12 cellular contexts compared by ENCODE assay signal in the genomic region with DNA sequence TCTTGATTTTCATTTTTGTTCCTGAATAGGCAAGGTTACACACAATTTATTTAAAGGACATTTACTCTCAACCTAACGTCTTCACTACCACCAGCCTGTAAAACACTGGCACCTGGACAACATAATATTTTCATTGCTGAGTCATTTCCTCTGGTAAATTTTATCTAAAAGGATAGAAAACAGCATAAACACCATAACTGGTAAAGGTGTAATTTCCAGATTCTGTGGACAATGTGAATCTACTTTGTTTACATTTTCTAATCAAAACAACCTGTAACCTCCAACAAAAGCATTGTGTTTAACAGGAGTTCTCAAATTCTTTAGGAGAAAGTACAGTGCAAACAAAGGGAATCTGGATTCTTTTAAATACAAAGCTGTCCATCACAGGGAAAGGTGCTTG.
DNase-seq lines count a peak whose midpoint lies in the region; ATAC-seq and TF ChIP-seq lines count a peak whose summit lies in the region.
"Had no signal": no experiment of that assay in that cellular context is flagged by ENCODE, and none has a peak within 500 bp of the region (broad histone marks: within the 10 kb centered on the region; RNA-seq: fewer than 3 reads in every experiment).

No MANE protein-coding gene starts in this region.

- H3K36me3 ChIP-seq in Loucy (ENCODE audit: insufficient read depth, low read length): no peaks in the 10 kb centered on the region
- H3K36me3 ChIP-seq: adrenal gland, neutrophil had no signal

- DNase-seq in AG10803 (ENCODE audit: low read depth): peak; percentile 62
- DNase-seq in cardiac fibroblast (ENCODE audit: low read depth in 2 of 2): peak; percentile 70 to 82
- peak; percentile 91 to 95 for DNase-seq in lung microvascular endothelial cell (ENCODE audit: low read depth in 2 of 2)
- DNase-seq in ureter (ENCODE audit: low spot score): no peak
- no peak for DNase-seq in MV-4-11 (lab: John Stamatoyannopoulos, UW)
- DNase-seq: adrenal gland, NCI-H1436, SHP77 treated with DMSO at 0.1 percent for 48 hours had no signal

- no peaks in the 10 kb centered on the region for H3K27me3 ChIP-seq in Loucy (ENCODE audit: insufficient read depth, low read length, poor library complexity, severe bottlenecking)
- H3K27me3 ChIP-seq: adrenal gland, neutrophil had no signal

- TF ChIP-seq CTCF in AG10803 (conservative IDR thresholded peaks at IDR 0.05; ENCODE audit: low read length) (no peak), Loucy (conservative IDR thresholded peaks at IDR 0.05; ENCODE audit: low read length) (no peak), cardiac fibroblast (IDR thresholded peaks at IDR 0.05; ENCODE audit: low read depth, low read length) (no peak)

- no peaks in the 10 kb centered on the region for H4K20me1 ChIP-seq in Loucy (ENCODE audit: insufficient read depth, low read length, poor library complexity, severe bottlenecking)

- no peaks in the 10 kb centered on the region for H3K9me2 ChIP-seq in Loucy (replicated peaks; ENCODE audit: low read depth, low read length)

- peak overlapping the region; percentile 72 for H3K4me2 ChIP-seq in Loucy (ENCODE audit: low read depth, low read length, poor library complexity, severe bottlenecking)

- peak overlapping the region; percentile 29; the same call in 1 of the 2 replicates for H2AFZ ChIP-seq in Loucy (ENCODE audit: low read length)

- ATAC-seq in GM21423 (IDR thresholded peaks at IDR 0.05; ENCODE audit: unreplicated experiment) (no peak), HG03520 (IDR thresholded peaks at IDR 0.05; ENCODE audit: unreplicated experiment) (no peak)

- H3K9ac ChIP-seq in Loucy (ENCODE audit: low read depth, low read length, poor library complexity, severe bottlenecking): no peak overlapping the region

- no peak overlapping the region for H3K4me3 ChIP-seq in AG10803 (ENCODE audit: low read length)
- peak overlapping the region; percentile 55 for H3K4me3 ChIP-seq in Loucy (ENCODE audit: low read length, poor library complexity, severe bottlenecking)
- H3K4me3 ChIP-seq in cardiac fibroblast (replicated peaks in 1 of 2; ENCODE audit: low read depth in 2 of 2, low read length in 2 of 2): no peak overlapping the region
- H3K4me3 ChIP-seq: adrenal gland had no signal

- H3F3A ChIP-seq in Loucy (ENCODE audit: low read depth): no peaks in the 10 kb centered on the region

- peaks cover 15% of the 10 kb centered on the region for H3K4me1 ChIP-seq in Loucy (ENCODE audit: insufficient read depth, low read length, poor library complexity, severe bottlenecking)

- H3K79me2 ChIP-seq in Loucy (ENCODE audit: insufficient read depth, low read length): no peaks in the 10 kb centered on the region

- H3K9me3 ChIP-seq in Loucy (ENCODE audit: insufficient read depth, low read depth, low read length): no peaks in the 10 kb centered on the region
- H3K9me3 ChIP-seq: adrenal gland, neutrophil had no signal

Comparison
In these comparisons a context has a peak if more than half of its experiments do, and no peak if none do; other contexts are left out.
1. DNase-seq: peak in AG10803 (single experiment), cardiac fibroblast (2 of 2) and lung microvascular endothelial cell (2 of 2); none in ureter (single experiment) and MV-4-11 (single experiment).